34 cellular contexts compared by ENCODE assay signal in genomic region chr20:42686057-42686456, GRCh38.
"Had no signal": no experiment of that assay in that cellular context is flagged by ENCODE, and none has a peak within 500 bp of the region (broad histone marks: within the 10 kb centered on the region; RNA-seq: fewer than 3 reads in every experiment).

No MANE protein-coding gene starts in this region.

- ATAC-seq: activated CD4-positive, CD25-positive, alpha-beta regulatory T cell treated with anti-CD3 and anti-CD28 coated beads, Interleukin-2, amount 50 U/mL, for 24 hours; foreskin keratinocyte; heart left ventricle; left colon; psoas muscle; upper lobe of right lung had no signal

- H3K27me3 ChIP-seq: ascending aorta, brain microvascular endothelial cell, esophagus muscularis mucosa, foreskin keratinocyte, heart left ventricle, neutrophil, ovary, right atrium auricular region, suprapubic skin, tibial artery, upper lobe of right lung had no signal

- H3K9me3 ChIP-seq: ascending aorta, esophagus muscularis mucosa, heart left ventricle, neutrophil, ovary, psoas muscle, right atrium auricular region, suprapubic skin, tibial artery, upper lobe of right lung had no signal

- H3K4me1 ChIP-seq: ascending aorta, esophagus muscularis mucosa, foreskin keratinocyte, heart left ventricle, psoas muscle, right atrium auricular region, suprapubic skin, tibial artery, upper lobe of right lung had no signal

- FAIRE-seq: kidney had no signal

- DNase-seq: activated CD4-positive, alpha-beta T cell treated with anti-CD3 and anti-CD28 coated beads for 48 hours; activated CD4-positive, alpha-beta T cell treated with anti-CD3 and anti-CD28 coated beads, Interleukin-2, amount 50 U/mL, for 48 hours; activated CD8-positive, alpha-beta memory T cell treated with anti-CD3 and anti-CD28 coated beads for 24 hours; activated CD8-positive, alpha-beta memory T cell treated with anti-CD3 and anti-CD28 coated beads, Interleukin-2, amount 50 U/mL, for 4 hours; activated gamma-delta T cell; activated naive CD4-positive, alpha-beta T cell treated with anti-CD3 and anti-CD28 coated beads, Interleukin-2, amount 10 ng/mL, durations not matched to agents 7 days and 5 days; activated naive CD8-positive, alpha-beta T cell treated with anti-CD3 and anti-CD28 coated beads, Interleukin-2, amount 10 ng/mL, durations not matched to agents 7 days and 5 days; activated T-cell treated with anti-CD3 and anti-CD28 coated beads, Interleukin-2, amount 50 U/mL, for 1 hour; brain microvascular endothelial cell; caudate nucleus; endodermal cell; foreskin keratinocyte; heart left ventricle; hypothalamus; immature natural killer cell; kidney; left colon; naive B cell; nephron progenitor cell; ovary; psoas muscle; stimulated activated CD4-positive, alpha-beta T cell treated with anti-CD3 and anti-CD28 coated beads, Interleukin-15, amount 100 ng/mL, for 24 hours; stimulated activated CD4-positive, alpha-beta T cell treated with anti-CD3 and anti-CD28 coated beads, Interleukin-2, amount 100 ng/mL, for 24 hours; stimulated activated naive CD4-positive, alpha-beta T cell; T1000; tibial artery; upper lobe of right lung; WERI-Rb-1 had no signal

- H3K36me3 ChIP-seq: ascending aorta, brain microvascular endothelial cell, esophagus muscularis mucosa, heart left ventricle, neutrophil, ovary, right atrium auricular region, suprapubic skin, tibial artery, upper lobe of right lung, WERI-Rb-1 had no signal

- H3K27ac ChIP-seq: ascending aorta, brain microvascular endothelial cell, esophagus muscularis mucosa, foreskin keratinocyte, heart left ventricle, neutrophil, ovary, psoas muscle, right atrium auricular region, suprapubic skin, tibial artery, upper lobe of right lung, WERI-Rb-1 had no signal

- H3K4me3 ChIP-seq: ascending aorta, esophagus muscularis mucosa, heart left ventricle, ovary, psoas muscle, right atrium auricular region, suprapubic skin, tibial artery, upper lobe of right lung had no signal
